In the genomic region with DNA sequence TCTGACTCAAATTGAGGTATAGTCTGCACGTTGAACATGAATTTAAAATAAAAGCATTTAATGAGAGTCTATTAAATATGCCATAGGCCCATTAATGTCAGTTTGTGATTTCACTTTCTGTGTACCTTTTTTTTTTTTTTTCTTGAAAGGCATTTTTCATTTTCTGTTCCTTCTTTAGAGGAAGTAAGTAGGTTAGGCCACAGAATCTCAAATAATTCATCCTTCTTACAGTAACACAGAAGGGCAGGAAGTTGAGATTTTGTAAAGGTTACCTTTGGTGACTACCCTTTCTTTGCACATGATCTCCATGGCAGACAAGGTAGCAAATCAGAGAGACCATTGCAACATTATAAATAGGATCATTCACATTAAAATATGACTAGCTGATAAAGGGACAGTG, we compare ENCODE assay signal across 10 cellular contexts. TPM values are rescaled to one million over a fixed set of nuclear protein-coding genes. Genes with fewer than 3 reads are reported as not detected.
DNase-seq lines count a peak whose midpoint lies in the region; ATAC-seq and TF ChIP-seq lines count a peak whose summit lies in the region.
"Had no signal": no experiment of that assay in that cellular context is flagged by ENCODE, and none has a peak within 500 bp of the region (broad histone marks: within the 10 kb centered on the region; RNA-seq: fewer than 3 reads in every experiment).

No MANE protein-coding gene starts in this region.

- H3K9me3 Mint-ChIP-seq in activated CD8-positive, alpha-beta T cell treated with anti-CD3 and anti-CD28 coated beads, Interleukin-2, amount 10 ng/mL, durations not matched to agents 7 days and 5 days (ENCODE audit: insufficient read depth), result no peaks in the 10 kb centered on the region
- H3K9me3 Mint-ChIP-seq: type B pancreatic cell had no signal

- H3K27ac Mint-ChIP-seq in activated CD8-positive, alpha-beta T cell treated with anti-CD3 and anti-CD28 coated beads, Interleukin-2, amount 10 ng/mL, durations not matched to agents 7 days and 5 days, result peak overlapping the region; percentile 84
- H3K27ac Mint-ChIP-seq: type B pancreatic cell had no signal

- DNase-seq in GM13976 (ENCODE audit: low spot score) (peak; percentile 34), retina (no peak), iPS-NIHi11 (ENCODE audit: low spot score) (no peak), hepatic stellate cell (ENCODE audit: low spot score) (no peak), left colon (no peak)
- no peak for DNase-seq in activated CD8-positive, alpha-beta T cell treated with anti-CD3 and anti-CD28 coated beads, Interleukin-2, amount 10 ng/mL, durations not matched to agents 7 days and 5 days
- DNase-seq: DMS79 had no signal

- H3K27me3 Mint-ChIP-seq in activated CD8-positive, alpha-beta T cell treated with anti-CD3 and anti-CD28 coated beads, Interleukin-2, amount 10 ng/mL, durations not matched to agents 7 days and 5 days (ENCODE audit: low read depth), result no peaks in the 10 kb centered on the region
- H3K27me3 Mint-ChIP-seq: type B pancreatic cell had no signal

- H3K36me3 Mint-ChIP-seq in activated CD8-positive, alpha-beta T cell treated with anti-CD3 and anti-CD28 coated beads, Interleukin-2, amount 10 ng/mL, durations not matched to agents 7 days and 5 days (ENCODE audit: low read depth), result peaks cover 60% of the 10 kb centered on the region

- ATAC-seq in GM19452 (IDR thresholded peaks at IDR 0.05; ENCODE audit: unreplicated experiment) (peak; percentile 83), HG03066 (IDR thresholded peaks at IDR 0.05; ENCODE audit: low read depth, unreplicated experiment) (peak; percentile 87), left colon (no peak)
- peak; percentile 68 for ATAC-seq in activated CD8-positive, alpha-beta T cell treated with anti-CD3 and anti-CD28 coated beads, Interleukin-2, amount 10 ng/mL, durations not matched to agents 7 days and 5 days

- in situ Hi-C loops in GM13976 (cut with MboI; ENCODE audit: low sequenced_read_pairs, unreplicated experiment), result no loop called here

- intact Hi-C loops in left colon (cut with DNase I, micrococcal nuclease), result loop anchor here in 1 of 2 donors (10.0 kb wide), 1 partner anchor 423 kb away; no protein-coding TSS in a partner anchor

- H3K4me1 Mint-ChIP-seq in activated CD8-positive, alpha-beta T cell treated with anti-CD3 and anti-CD28 coated beads, Interleukin-2, amount 10 ng/mL, durations not matched to agents 7 days and 5 days (ENCODE audit: low read depth), result peaks cover 66% of the 10 kb centered on the region

- POLR2A ChIA-PET in activated CD8-positive, alpha-beta T cell treated with anti-CD3 and anti-CD28 coated beads, Interleukin-2, amount 10 ng/mL, durations not matched to agents 7 days and 5 days (lab: Charles Lee), result no interaction called here

- H3K4me3 Mint-ChIP-seq in activated CD8-positive, alpha-beta T cell treated with anti-CD3 and anti-CD28 coated beads, Interleukin-2, amount 10 ng/mL, durations not matched to agents 7 days and 5 days, result peak overlapping the region; percentile 61
- H3K4me3 Mint-ChIP-seq: type B pancreatic cell had no signal

- TF ChIP-seq CTCF in GM13976 (IDR thresholded peaks at IDR 0.05; ENCODE audit: borderline replicate concordance, control extremely low read depth, extremely low read depth, insufficient read depth, missing control alignments), result no peak

- CTCF ChIA-PET in activated CD8-positive, alpha-beta T cell treated with anti-CD3 and anti-CD28 coated beads, Interleukin-2, amount 10 ng/mL, durations not matched to agents 7 days and 5 days (lab: Charles Lee), result interaction anchor here (2.0 kb wide), 1 partner anchor 10 kb away, joined by 6 read pairs; no protein-coding TSS in a partner anchor

RNA-seq across cellular contexts. Expression of a gene that starts 9.6 kb away (rescaled TPM):
- total RNA-seq in activated CD8-positive, alpha-beta T cell treated with anti-CD3 and anti-CD28 coated beads, Interleukin-2, amount 10 ng/mL, durations not matched to agents 7 days and 5 days, result 10 to 100 TPM; 31.7 to 34.0 TPM
- total RNA-seq in left colon, result 10 to 100 TPM in 1 of 2 donors, 1 to 10 TPM in 1; 8.4 to 14.9 TPM
